ENCODE assay signal across 9 cellular contexts in genomic region chr17:14737984-14738651, GRCh38.
DNase-seq lines count a peak whose midpoint lies in the region; ATAC-seq and TF ChIP-seq lines count a peak whose summit lies in the region.
"Had no signal": no experiment of that assay in that cellular context is flagged by ENCODE, and none has a peak within 500 bp of the region (broad histone marks: within the 10 kb centered on the region; RNA-seq: fewer than 3 reads in every experiment).

No MANE protein-coding gene starts in this region.

- DNase-seq in CD1c-positive myeloid dendritic cell (ENCODE audit: extremely low spot score) (peak; percentile 95), SKM-1 treated with dmso at 0.1 percent for 144 hours (lab: John Stamatoyannopoulos, UW; ENCODE audit: unreplicated experiment) (peak; percentile 82), left ventricle myocardium superior (peak; percentile 49), thoracic aorta (ENCODE audit: low spot score) (peak; percentile 43), G401 (ENCODE audit: low spot score) (no peak)
- DNase-seq in activated CD4-positive, CD25-positive, alpha-beta regulatory T cell treated with anti-CD3 and anti-CD28 coated beads, Interleukin-2, amount 50 U/mL, for 72 hours: no peak

- H3K9me3 ChIP-seq in thoracic aorta: no peaks in the 10 kb centered on the region

- in situ Hi-C loops in G401 (cut with HindIII; ENCODE audit: low sequenced_read_pairs): no loop called here

- no peaks in the 10 kb centered on the region for H3K4me1 ChIP-seq in thoracic aorta (ENCODE audit: control insufficient read depth in 1 of 2, low read depth in 2 of 2)

- no peak overlapping the region for H3K4me3 ChIP-seq in thoracic aorta
- H3K4me3 ChIP-seq: GM12878 had no signal

- no peak for TF ChIP-seq CTCF in thoracic aorta (IDR thresholded peaks at IDR 0.05)

- no peak overlapping the region for H3K27ac ChIP-seq in thoracic aorta

- no peaks in the 10 kb centered on the region for H3K36me3 ChIP-seq in thoracic aorta

- intact Hi-C loops in left ventricle myocardium superior (cut with micrococcal nuclease): no loop called here

- peak; percentile 81 for ATAC-seq in HG02759 (IDR thresholded peaks at IDR 0.05; ENCODE audit: unreplicated experiment)
- peak; percentile 75 for ATAC-seq in left ventricle myocardium superior
- peak; percentile 69 for ATAC-seq in thoracic aorta (ENCODE audit: insufficient number of reproducible peaks, low FRiP score, low read depth)
- ATAC-seq in HG02885 (IDR thresholded peaks at IDR 0.05; ENCODE audit: poor library complexity, unreplicated experiment): no peak
- ATAC-seq: GM12878 had no signal

- no peaks in the 10 kb centered on the region for H3K27me3 ChIP-seq in thoracic aorta (replicated peaks; ENCODE audit: insufficient read depth)

Comparison
In these comparisons a context has a peak if more than half of its experiments do, and no peak if none do; other contexts are left out.
1. DNase-seq: peak in CD1c-positive myeloid dendritic cell (single experiment), SKM-1 treated with dmso at 0.1 percent for 144 hours (single experiment), left ventricle myocardium superior (single experiment) and thoracic aorta (single experiment); none in G401 (single experiment) and activated CD4-positive, CD25-positive, alpha-beta regulatory T cell treated with anti-CD3 and anti-CD28 coated beads, Interleukin-2, amount 50 U/mL, for 72 hours (single experiment).